In genomic region chr1:80917826-80918225, GRCh38 we compare ENCODE assay signal across 18 cellular contexts.
"Had no signal": no experiment of that assay in that cellular context is flagged by ENCODE, and none has a peak within 500 bp of the region (broad histone marks: within the 10 kb centered on the region; RNA-seq: fewer than 3 reads in every experiment).

No MANE protein-coding gene starts in this region.

- H3K27me3 ChIP-seq: gastrocnemius medialis, heart right ventricle, left lung, stomach, transverse colon had no signal

- H3K4me1 ChIP-seq: gastrocnemius medialis, heart right ventricle, left lung, lower lobe of right lung had no signal

- H3K36me3 ChIP-seq: gastrocnemius medialis, heart right ventricle, left lung, lower lobe of right lung, stomach, thoracic aorta, transverse colon had no signal

- H3K27ac ChIP-seq: coronary artery, gastrocnemius medialis, heart right ventricle, left lung, lower lobe of right lung, stomach, thoracic aorta, transverse colon had no signal

- H3K9me3 ChIP-seq: gastrocnemius medialis, heart right ventricle, left lung, lower lobe of right lung, stomach, thoracic aorta, transverse colon had no signal

- H3K4me3 ChIP-seq: coronary artery, gastrocnemius medialis, heart right ventricle, left lung, lower lobe of right lung, stomach, thoracic aorta, transverse colon had no signal

- ATAC-seq: esophagus mucosa; gastrocnemius medialis; heart right ventricle; left lung; lower lobe of right lung; naive thymus-derived CD4-positive, alpha-beta T cell; right cardiac atrium had no signal

- DNase-seq: caudate nucleus; effector CD4-positive, alpha-beta T cell; gastrocnemius medialis; heart right ventricle; islet precursor cell; left lung; lower lobe of right lung; naive thymus-derived CD4-positive, alpha-beta T cell; right cardiac atrium; small intestine; stimulated activated CD4-positive, alpha-beta T cell treated with anti-CD3 and anti-CD28 coated beads, Interleukin-12 subunit alpha, Interleukin-12 subunit beta, amount 100 ng/mL, for 4 hours; stimulated activated naive CD4-positive, alpha-beta T cell; stomach; substantia nigra; transverse colon had no signal
